8 cellular contexts compared by ENCODE assay signal in the genomic region with DNA sequence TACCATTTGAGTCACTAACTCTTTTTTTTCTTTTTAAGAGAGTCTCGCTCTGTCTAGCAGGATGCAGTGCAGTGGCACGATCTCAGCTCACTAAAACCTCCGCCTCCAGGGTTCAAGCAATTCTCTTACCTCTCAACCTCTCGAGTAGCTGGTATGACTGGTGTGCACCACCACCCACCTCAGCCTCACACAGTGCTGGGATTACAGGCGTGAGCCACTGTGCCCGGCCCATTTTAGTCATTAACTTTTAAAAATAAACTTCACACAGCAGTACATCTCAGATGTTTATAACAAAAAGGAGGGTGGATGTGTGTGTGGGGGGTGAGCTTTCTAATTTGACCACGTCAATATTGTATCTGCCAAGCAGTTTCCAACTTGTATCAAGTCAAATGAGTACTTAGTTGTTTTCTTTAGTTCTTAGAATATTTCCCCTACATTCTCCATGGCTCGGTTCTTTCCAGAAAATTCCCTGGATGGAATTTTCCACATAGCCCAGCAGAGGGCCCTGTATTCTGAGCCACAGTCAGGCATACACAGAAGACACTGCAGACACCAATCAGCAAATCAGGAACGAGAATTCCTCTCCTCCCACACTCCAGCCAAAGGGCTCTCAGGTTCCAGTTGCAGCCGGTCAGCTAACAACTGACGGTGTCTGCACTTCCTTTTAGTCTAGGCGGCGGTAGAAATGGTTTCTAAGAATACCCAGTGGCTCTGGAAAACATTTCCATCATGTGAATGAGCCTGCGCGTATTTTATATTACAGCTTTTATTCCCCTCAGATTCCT. TPM values are rescaled to one million over a fixed set of nuclear protein-coding genes. Genes with fewer than 3 reads are reported as not detected.
DNase-seq lines count a peak whose midpoint lies in the region; ATAC-seq and TF ChIP-seq lines count a peak whose summit lies in the region.

No MANE protein-coding gene starts in this region.

- WGBS in spleen, 5 donors = 34 to 48% (median 38%) methylated on average over 14 to 15 of the region's 15 CpGs

- intact Hi-C loops in spleen (cut with DNase I; ENCODE audit: low total_unique reads) = no loop called here

- peak overlapping the region; percentile 96 for H3K27ac ChIP-seq in cingulate gyrus (ENCODE audit: low read depth, low read length)
- H3K27ac ChIP-seq in spleen = peak overlapping the region in 6 of 8 donors; percentile 5 to 55 (median 38)

- H3K27me3 ChIP-seq in spleen (replicated peaks in 1 of 7) = no peaks in the 10 kb centered on the region

- DNase-seq in D341Med (ENCODE audit: low spot score) (peak; percentile 84), KBM-7 (peak; percentile 97), OCI-M1 (lab: John Stamatoyannopoulos, UW) (peak; percentile 94), kidney glomerular epithelial cell (lab: John Stamatoyannopoulos, UW) (peak; percentile 80), spleen (no peak)

- no peaks in the 10 kb centered on the region for H3K36me3 ChIP-seq in spleen

- peak in 7 of 11 experiments; percentile 28 to 56 (median 43) for TF ChIP-seq CTCF in spleen (IDR thresholded peaks at IDR 0.05 in 8 of 11, conservative IDR thresholded peaks at IDR 0.05 in 3 of 11)

- ATAC-seq in HG02970 (IDR thresholded peaks at IDR 0.05; ENCODE audit: low FRiP score, unreplicated experiment) (no peak), GM18502 (IDR thresholded peaks at IDR 0.05; ENCODE audit: poor library complexity, unreplicated experiment) (no peak)

- no peak for TF ChIP-seq POLR2A in spleen (IDR thresholded peaks at IDR 0.05)

- in situ Hi-C loops in KBM-7 (cut with MboI; ENCODE audit: low pct_unique_long_range_greater_than_20kb, low sequenced_read_pairs) = no loop called here

- H3K4me1 ChIP-seq in spleen = no peaks in the 10 kb centered on the region

- no peak overlapping the region for H3K4me3 ChIP-seq in spleen

- H3K9me3 ChIP-seq in spleen = no peaks in the 10 kb centered on the region

RNA-seq across cellular contexts. Expression of a gene that starts 20.1 kb away (rescaled TPM):
- total RNA-seq in spleen = 10 to 100 TPM; 54.9 to 88.8 (median 76.9) TPM
- 10 to 100 TPM; 32.9 to 97.4 (median 81.6) TPM for polyA plus RNA-seq in spleen

RNA-seq across cellular contexts. Expression of a gene that starts 41.3 kb away (rescaled TPM):
- total RNA-seq in spleen = 100 to 1,000 TPM; 137 to 293 (median 188) TPM
- 100 to 1,000 TPM in 2 of 3 donors, 10 to 100 TPM in 1; 86.8 to 220 (median 180) TPM for polyA plus RNA-seq in spleen

RNA-seq across cellular contexts. Expression of a gene that starts 57.9 kb away (rescaled TPM):
- total RNA-seq in spleen = 10 to 100 TPM; 10.6 to 17.0 (median 13.5) TPM
- polyA plus RNA-seq in spleen = 1 to 10 TPM; 2.4 to 3.6 (median 3.2) TPM
